ENCODE assay signal across 8 cellular contexts in genomic region chr20:62405981-62406513, GRCh38. TPM values are rescaled to one million over a fixed set of nuclear protein-coding genes. Genes with fewer than 3 reads are reported as not detected.
DNase-seq lines count a peak whose midpoint lies in the region; ATAC-seq and TF ChIP-seq lines count a peak whose summit lies in the region.

No MANE protein-coding gene starts in this region.

- H3K27me3 ChIP-seq in SK-N-SH (ENCODE audit: insufficient read depth) (no peaks in the 10 kb centered on the region), subcutaneous abdominal adipose tissue (ENCODE audit: control insufficient read depth in 5 of 5, insufficient read depth in 4 of 5, low read length in 5 of 5) (peaks cover 0 to 9% (median 6%) of the 10 kb centered on the region in 5 donors)

- no peaks in the 10 kb centered on the region for H3F3A ChIP-seq in SK-N-SH (replicated peaks; ENCODE audit: insufficient read depth)

- H3K27me3 Mint-ChIP-seq in activated naive CD8-positive, alpha-beta T cell treated with anti-CD3 and anti-CD28 coated beads, Interleukin-2, amount 10 ng/mL, durations not matched to agents 7 days and 5 days, result peaks cover 3% of the 10 kb centered on the region
- H3K27me3 Mint-ChIP-seq in immature natural killer cell (ENCODE audit: low read depth in 3 of 3), result peaks cover 4 to 15% (median 6%) of the 10 kb centered on the region in 3 donors

- H3K4me2 ChIP-seq in SK-N-SH, result peak overlapping the region; percentile 90

- H3K9me3 Mint-ChIP-seq in activated naive CD8-positive, alpha-beta T cell treated with anti-CD3 and anti-CD28 coated beads, Interleukin-2, amount 10 ng/mL, durations not matched to agents 7 days and 5 days, result no peaks in the 10 kb centered on the region
- H3K9me3 Mint-ChIP-seq in immature natural killer cell, result no peaks in the 10 kb centered on the region

- H2AFZ ChIP-seq in SK-N-SH (ENCODE audit: low read depth), result no peak overlapping the region

- H3K36me3 Mint-ChIP-seq in activated naive CD8-positive, alpha-beta T cell treated with anti-CD3 and anti-CD28 coated beads, Interleukin-2, amount 10 ng/mL, durations not matched to agents 7 days and 5 days, result no peaks in the 10 kb centered on the region
- no peaks in the 10 kb centered on the region for H3K36me3 Mint-ChIP-seq in immature natural killer cell

- H3K9ac ChIP-seq in SK-N-SH, result peak overlapping the region; percentile 70; the same call in 1 of the 2 replicates
- peak overlapping the region in 4 of 5 donors; percentile 79 to 95 (median 90) for H3K9ac ChIP-seq in subcutaneous abdominal adipose tissue (ENCODE audit: low read length in 5 of 5)

- no peak for TF ChIP-seq CTCF in SK-N-SH (IDR thresholded peaks at IDR 0.05)

- WGBS in SK-N-SH (ENCODE audit: low lambda C conversion rate), result 48% methylated on average over 6 of the region's 10 CpGs

- H3K9me3 ChIP-seq in SK-N-SH (no peaks in the 10 kb centered on the region), subcutaneous abdominal adipose tissue (ENCODE audit: control insufficient read depth in 5 of 5, low read length in 5 of 5) (no peaks in the 10 kb centered on the region)

- peak overlapping the region; percentile 83 for H3K4me3 Mint-ChIP-seq in activated naive CD8-positive, alpha-beta T cell treated with anti-CD3 and anti-CD28 coated beads, Interleukin-2, amount 10 ng/mL, durations not matched to agents 7 days and 5 days
- peak overlapping the region; percentile 64 to 81 (median 73) for H3K4me3 Mint-ChIP-seq in immature natural killer cell

- H3K27ac ChIP-seq in SK-N-SH (ENCODE audit: low read depth in 2 of 2, low read length in 1 of 2) (no peak overlapping the region), subcutaneous abdominal adipose tissue (ENCODE audit: low read depth, low read length) (no peak overlapping the region)

- H3K4me3 ChIP-seq in SK-N-SH (ENCODE audit: low read depth in 2 of 2, low read length in 1 of 2) (peak overlapping the region; percentile 66 to 76), subcutaneous abdominal adipose tissue (ENCODE audit: low read depth in 1 of 5, low read length in 5 of 5) (peak overlapping the region; percentile 60 to 73 (median 72))

- intact Hi-C loops in posterior vena cava (cut with DNase I), result loop anchor here (5.0 to 10.0 kb wide), 2 partner anchors 389 to 1636 kb away; partner anchors contain the start of gene MRGBP (in 1 of the 2)

- H4K20me1 ChIP-seq in SK-N-SH (ENCODE audit: insufficient read depth), result peaks cover 5% of the 10 kb centered on the region; the same call in 1 of the 2 replicates

- peaks cover 11% of the 10 kb centered on the region for H3K4me1 Mint-ChIP-seq in activated naive CD8-positive, alpha-beta T cell treated with anti-CD3 and anti-CD28 coated beads, Interleukin-2, amount 10 ng/mL, durations not matched to agents 7 days and 5 days
- H3K4me1 Mint-ChIP-seq in immature natural killer cell, result peaks cover 19 to 38% of the 10 kb centered on the region in 2 donors

- CTCF ChIA-PET in SK-N-SH (lab: Yijun Ruan, JAX), result interaction anchor here (0.6 to 2.2 kb wide), 9 partner anchors 9 to 242 kb away, joined by 3 to 13 read pairs (median 4); partner anchors contain the start of genes ADRM1 and LAMA5

- peak overlapping the region; percentile 77 for H3K27ac Mint-ChIP-seq in activated naive CD8-positive, alpha-beta T cell treated with anti-CD3 and anti-CD28 coated beads, Interleukin-2, amount 10 ng/mL, durations not matched to agents 7 days and 5 days
- H3K27ac Mint-ChIP-seq in immature natural killer cell, result peak overlapping the region in 4 of 6 donors; percentile 15 to 85 (median 34)

- H3K36me3 ChIP-seq in SK-N-SH (replicated peaks in 1 of 2; ENCODE audit: control insufficient read depth in 1 of 2, insufficient read depth in 2 of 2, low read length in 1 of 2) (no peaks in the 10 kb centered on the region), subcutaneous abdominal adipose tissue (ENCODE audit: control insufficient read depth in 5 of 5, insufficient read depth in 5 of 5, low read length in 5 of 5) (peaks cover 0 to 8% (median 0%) of the 10 kb centered on the region in 5 donors)

- POLR2A ChIA-PET in SK-N-SH (lab: Yijun Ruan, JAX), result interaction anchor here (1.0 kb wide), 1 partner anchor 19 kb away, joined by 3 read pairs; the partner anchor contains the start of gene RPS21
- POLR2A ChIA-PET in activated naive CD8-positive, alpha-beta T cell treated with anti-CD3 and anti-CD28 coated beads, Interleukin-2, amount 10 ng/mL, durations not matched to agents 7 days and 5 days (lab: Charles Lee), result interaction anchor here (0.6 kb wide), 1 partner anchor 19 kb away, joined by 3 read pairs; the partner anchor contains the start of gene RPS21

- TF ChIP-seq EP300 in SK-N-SH (IDR thresholded peaks at IDR 0.05; ENCODE audit: borderline replicate concordance in 1 of 2, low read depth in 1 of 2, low read length in 1 of 2), result no peak

- ATAC-seq in SK-N-SH treated with all-trans-retinoic acid at 6 μM for 48 hours, result no peak
- no peak for ATAC-seq in activated naive CD8-positive, alpha-beta T cell treated with anti-CD3 and anti-CD28 coated beads, Interleukin-2, amount 10 ng/mL, durations not matched to agents 7 days and 5 days (ENCODE audit: low read depth)
- ATAC-seq in HG02763 (IDR thresholded peaks at IDR 0.05; ENCODE audit: unreplicated experiment), result no peak
- no peak for ATAC-seq in GM19035 (IDR thresholded peaks at IDR 0.05; ENCODE audit: unreplicated experiment)

- H3K9me2 ChIP-seq in SK-N-SH, result no peaks in the 10 kb centered on the region

- DNase-seq in SK-N-SH, result no peak
- DNase-seq in activated naive CD8-positive, alpha-beta T cell treated with anti-CD3 and anti-CD28 coated beads, Interleukin-2, amount 10 ng/mL, durations not matched to agents 7 days and 5 days, result no peak
- no peak for DNase-seq in immature natural killer cell
- DNase-seq in posterior vena cava (ENCODE audit: low spot score), result no peak

- TF ChIP-seq RAD21 in SK-N-SH (IDR thresholded peaks at IDR 0.05; ENCODE audit: low read length), result no peak

- H3K4me1 ChIP-seq in SK-N-SH (ENCODE audit: control insufficient read depth in 1 of 2, insufficient read depth in 2 of 2, low read depth in 1 of 2, low read length in 1 of 2), result peaks cover 0 to 63% of the 10 kb centered on the region in 2 experiments; a peak in 1 of 4 replicates
- H3K4me1 ChIP-seq in subcutaneous abdominal adipose tissue (ENCODE audit: control insufficient read depth in 5 of 5, insufficient read depth in 5 of 5, low read length in 5 of 5), result peaks cover 0 to 36% (median 29%) of the 10 kb centered on the region in 5 donors

- peaks cover 10% of the 10 kb centered on the region; the same call in 1 of the 2 replicates for H3K79me2 ChIP-seq in SK-N-SH (ENCODE audit: insufficient read depth)

TF ChIP-seq in SK-N-SH, 30 proteins besides CTCF, POLR2A, EP300 and RAD21 (continues in another document):
- TF ChIP-seq RCOR1 (IDR thresholded peaks at IDR 0.05; ENCODE audit: low read length) (no peak), FOXJ3 (CRISPR knock-in tag; IDR thresholded peaks at IDR 0.05) (no peak), GABPA (IDR thresholded peaks at IDR 0.05; ENCODE audit: low read depth) (no peak), POLR2AphosphoS5 (IDR thresholded peaks at IDR 0.05; ENCODE audit: low read depth, low read length) (no peak)

TF ChIP-seq in SK-N-SH treated with all-trans-retinoic acid at 6 μM for 48 hours, 23 proteins besides CTCF, POLR2A, EP300 and RAD21 (continues in another document):
- no peak for TF ChIP-seq GLIS3 (CRISPR knock-in tag; IDR thresholded peaks at IDR 0.05)

RNA-seq across cellular contexts. Expression of gene CABLES2, which starts 1.0 kb away (rescaled TPM):
- polyA plus RNA-seq in SK-N-SH (2012; rRNA removed), result 4.2 and 4.8 TPM in 2 replicates
- 2.8 and 4.3 TPM in 2 replicates for polyA plus RNA-seq in SK-N-SH (2012; cell fraction: cytosol; rRNA removed)
- 6.6 and 7.6 TPM in 2 replicates for polyA plus RNA-seq in SK-N-SH (2012; cell fraction: nucleus; rRNA removed)
- total RNA-seq in activated naive CD8-positive, alpha-beta T cell treated with anti-CD3 and anti-CD28 coated beads, Interleukin-2, amount 10 ng/mL, durations not matched to agents 7 days and 5 days, result 10 to 100 TPM; 12.1 to 14.4 TPM
- polyA plus RNA-seq in immature natural killer cell, result 1 to 10 TPM; 1.3 to 2.6 (median 2.5) TPM
- 1 to 10 TPM; 3.4 to 3.8 TPM for total RNA-seq in posterior vena cava

RNA-seq across cellular contexts. Expression of gene RPS21, which starts 19.1 kb away (rescaled TPM):
- polyA plus RNA-seq in SK-N-SH (2012; rRNA removed), result 11,376 and 16,625 TPM in 2 replicates
- polyA plus RNA-seq in SK-N-SH (2012; cell fraction: cytosol; rRNA removed), result 13,224 and 13,754 TPM in 2 replicates
- polyA plus RNA-seq in SK-N-SH (2012; cell fraction: nucleus; rRNA removed), result 2,698 and 3,651 TPM in 2 replicates
- total RNA-seq in activated naive CD8-positive, alpha-beta T cell treated with anti-CD3 and anti-CD28 coated beads, Interleukin-2, amount 10 ng/mL, durations not matched to agents 7 days and 5 days, result 1,000 to 10,000 TPM; 2,045 to 2,157 TPM
- 1,000 to 10,000 TPM in 2 of 3 donors, 100 to 1,000 TPM in 1; 743 to 1,716 (median 1,008) TPM for polyA plus RNA-seq in immature natural killer cell
- 1,000 to 10,000 TPM; 1,227 to 1,253 TPM for total RNA-seq in posterior vena cava

RNA-seq across cellular contexts. Expression of gene RBBP8NL, which starts 21.3 kb away (rescaled TPM):
- polyA plus RNA-seq in SK-N-SH (2012; rRNA removed), result not detected in 2 replicates
- 0.01 TPM in 1 of 2 replicates, not detected in the other for polyA plus RNA-seq in SK-N-SH (2012; cell fraction: cytosol; rRNA removed)
- polyA plus RNA-seq in SK-N-SH (2012; cell fraction: nucleus; rRNA removed), result not detected in 2 replicates
- total RNA-seq in activated naive CD8-positive, alpha-beta T cell treated with anti-CD3 and anti-CD28 coated beads, Interleukin-2, amount 10 ng/mL, durations not matched to agents 7 days and 5 days, result not detected
- not detected for polyA plus RNA-seq in immature natural killer cell
- not detected for total RNA-seq in posterior vena cava

RNA-seq across cellular contexts. Expression of gene LAMA5, which starts 38.9 kb away (rescaled TPM):
- polyA plus RNA-seq in SK-N-SH (2012; rRNA removed), result 16.1 and 27.2 TPM in 2 replicates
- 9.9 and 17.8 TPM in 2 replicates for polyA plus RNA-seq in SK-N-SH (2012; cell fraction: cytosol; rRNA removed)
- polyA plus RNA-seq in SK-N-SH (2012; cell fraction: nucleus; rRNA removed), result 127 and 252 TPM in 2 replicates
- total RNA-seq in activated naive CD8-positive, alpha-beta T cell treated with anti-CD3 and anti-CD28 coated beads, Interleukin-2, amount 10 ng/mL, durations not matched to agents 7 days and 5 days, result under 1 TPM; 0.54 to 0.80 TPM
- polyA plus RNA-seq in immature natural killer cell, result under 1 TPM in 1 of 3 donors, not detected in 2; 0.30 TPM
- 100 to 1,000 TPM; 131 to 183 TPM for total RNA-seq in posterior vena cava
